ENCODE assay signal across 8 cellular contexts in genomic region chr2:134460583-134460998, GRCh38.
DNase-seq lines count a peak whose midpoint lies in the region; ATAC-seq and TF ChIP-seq lines count a peak whose summit lies in the region.

No MANE protein-coding gene starts in this region.

- no peak overlapping the region for H2AFZ ChIP-seq in neural progenitor cell (replicated peaks)

- H3K4me3 Mint-ChIP-seq in neural progenitor cell: no peak overlapping the region

- no peaks in the 10 kb centered on the region for H3K36me3 Mint-ChIP-seq in neural progenitor cell

- H3K9ac ChIP-seq in neural progenitor cell: no peak overlapping the region

- H3K27ac Mint-ChIP-seq in neural progenitor cell: peak overlapping the region; percentile 9

- TF ChIP-seq CTCF in foreskin fibroblast (IDR thresholded peaks at IDR 0.05; ENCODE audit: low read depth, low read length) (peak; percentile 56), neural progenitor cell (IDR thresholded peaks at IDR 0.05) (peak; percentile 79)

- peaks cover 4% of the 10 kb centered on the region for H3K27me3 Mint-ChIP-seq in neural progenitor cell (ENCODE audit: insufficient read depth, low read depth)

- no peaks in the 10 kb centered on the region for H3K36me3 ChIP-seq in neural progenitor cell

- H3K4me2 ChIP-seq in neural progenitor cell: no peak overlapping the region

- H3K4me3 ChIP-seq in foreskin fibroblast (ENCODE audit: low read depth in 1 of 2, low read length in 2 of 2) (no peak overlapping the region), neural progenitor cell (no peak overlapping the region)

- no peaks in the 10 kb centered on the region for H3K79me2 ChIP-seq in neural progenitor cell (ENCODE audit: low read depth)

- no peaks in the 10 kb centered on the region for H3K27me3 ChIP-seq in neural progenitor cell

- no peaks in the 10 kb centered on the region for H3K9me3 ChIP-seq in neural progenitor cell (ENCODE audit: low read depth)

- H3F3A ChIP-seq in neural progenitor cell (ENCODE audit: low read depth): no peaks in the 10 kb centered on the region

- no peak overlapping the region for H3K27ac ChIP-seq in neural progenitor cell

- H3K4me1 Mint-ChIP-seq in neural progenitor cell: peaks cover 4% of the 10 kb centered on the region

- H3K4me1 ChIP-seq in neural progenitor cell: no peaks in the 10 kb centered on the region

- peak; percentile 20 for DNase-seq in CD1c-positive myeloid dendritic cell (ENCODE audit: extremely low spot score)
- peak; percentile 92 for DNase-seq in NCI-H2171 (lab: John Stamatoyannopoulos, UW)
- peak; percentile 33 to 49 for DNase-seq in activated CD4-positive, alpha-beta T cell treated with anti-CD3 and anti-CD28 coated beads, Interleukin-2, amount 50 U/mL, for 48 hours
- DNase-seq in foreskin fibroblast: peak; percentile 39 to 68
- DNase-seq in neural progenitor cell (ENCODE audit: low spot score): peak; percentile 83
- DNase-seq in OCI-M2 (lab: John Stamatoyannopoulos, UW; ENCODE audit: unreplicated experiment): no peak

- no peaks in the 10 kb centered on the region for H4K20me1 ChIP-seq in neural progenitor cell (ENCODE audit: low read depth)

- ATAC-seq in GM18867 (IDR thresholded peaks at IDR 0.05; ENCODE audit: unreplicated experiment) (peak; percentile 98), HG03060 (IDR thresholded peaks at IDR 0.05; ENCODE audit: low read depth, unreplicated experiment) (peak; percentile 94)

- no peaks in the 10 kb centered on the region for H3K9me3 Mint-ChIP-seq in neural progenitor cell
